In genomic region chr20:44112456-44112855, GRCh38 we compare ENCODE assay signal across 26 cellular contexts.
DNase-seq lines count a peak whose midpoint lies in the region; ATAC-seq, FAIRE-seq and TF ChIP-seq lines count a peak whose summit lies in the region.
"Had no signal": no experiment of that assay in that cellular context is flagged by ENCODE, and none has a peak within 500 bp of the region (broad histone marks: within the 10 kb centered on the region; RNA-seq: fewer than 3 reads in every experiment).

No MANE protein-coding gene starts in this region.

- no peak for TF ChIP-seq POLR2A in esophagus muscularis mucosa (IDR thresholded peaks at IDR 0.05; ENCODE audit: low read depth)
- no peak for TF ChIP-seq POLR2A in sigmoid colon (IDR thresholded peaks at IDR 0.05)

- H3K36me3 ChIP-seq in esophagus muscularis mucosa, result peaks cover 0 to 32% (median 14%) of the 10 kb centered on the region in 4 donors
- H3K36me3 ChIP-seq in sigmoid colon, result peaks cover 0 to 31% (median 12%) of the 10 kb centered on the region in 4 donors
- H3K36me3 ChIP-seq: MG63 had no signal

- ATAC-seq in GM21381 (IDR thresholded peaks at IDR 0.05; ENCODE audit: unreplicated experiment), result no peak

- no peak for FAIRE-seq in D721Med (lab: Jason Lieb, UNC)
- FAIRE-seq: GM19239, H54 had no signal

- POLR2A ChIA-PET in RWPE1 (lab: Yijun Ruan, JAX; ENCODE audit: low non-redundant PET), result no interaction called here

- 73% methylated on average over 5 of the region's 6 CpGs for WGBS in esophagus muscularis mucosa
- 86 to 88% methylated on average over 6 of the region's 6 CpGs for WGBS in sigmoid colon, 2 donors

- TF ChIP-seq EP300 in esophagus muscularis mucosa (IDR thresholded peaks at IDR 0.05), result no peak
- no peak for TF ChIP-seq EP300 in sigmoid colon (IDR thresholded peaks at IDR 0.05)

- CTCF ChIA-PET in RWPE1 (lab: Yijun Ruan, JAX), result interaction anchor here (0.7 to 1.6 kb wide), 6 partner anchors 69 to 437 kb away, joined by 3 to 17 read pairs (median 4); partner anchors contain the start of gene JPH2

- intact Hi-C loops in esophagus muscularis mucosa (cut with DNase I) (loop anchor here (10.0 kb wide), 1 partner anchor 192 kb away; no protein-coding TSS in a partner anchor), sigmoid colon (cut with DNase I) (no loop called here)

- H3K4me1 ChIP-seq in esophagus muscularis mucosa, result peaks cover 28 to 64% (median 62%) of the 10 kb centered on the region in 4 donors
- H3K4me1 ChIP-seq in sigmoid colon, result peaks cover 0 to 65% (median 56%) of the 10 kb centered on the region in 4 donors

- H3K27me3 ChIP-seq in esophagus muscularis mucosa (peaks cover 0 to 15% (median 7%) of the 10 kb centered on the region in 4 donors), sigmoid colon (peaks cover 0 to 15% (median 0%) of the 10 kb centered on the region in 3 donors)
- H3K27me3 ChIP-seq: MG63 had no signal

- no peaks in the 10 kb centered on the region for H3K9me3 ChIP-seq in esophagus muscularis mucosa
- peaks cover 0 to 6% (median 3%) of the 10 kb centered on the region in 4 donors for H3K9me3 ChIP-seq in sigmoid colon
- H3K9me3 ChIP-seq: SK-N-SH had no signal

- TF ChIP-seq CTCF in RWPE1 (conservative IDR thresholded peaks at IDR 0.05; ENCODE audit: low read depth), result no peak
- no peak for TF ChIP-seq CTCF in esophagus muscularis mucosa (IDR thresholded peaks at IDR 0.05)
- TF ChIP-seq CTCF in sigmoid colon (IDR thresholded peaks at IDR 0.05), result no peak
- no peak for TF ChIP-seq CTCF in D721Med (IDR thresholded peaks at IDR 0.05; ENCODE audit: insufficient read depth, missing control alignments)

- DNase-seq in activated CD8-positive, alpha-beta memory T cell treated with anti-CD3 and anti-CD28 coated beads for 24 hours, result peak; percentile 42
- DNase-seq in activated CD8-positive, alpha-beta memory T cell treated with anti-CD3 and anti-CD28 coated beads, Interleukin-2, amount 50 U/mL, for 4 hours, result no peak
- DNase-seq in RWPE1 (ENCODE audit: low spot score) (no peak), esophagus muscularis mucosa (ENCODE audit: extremely low spot score) (no peak), sigmoid colon (no peak), OCI-M1 (lab: John Stamatoyannopoulos, UW) (no peak), D721Med (ENCODE audit: insufficient read length, low spot score) (no peak)
- DNase-seq: Calu3; DMS153; DND-41; KG1; MG63; NCI-H1105 treated with DMSO at 0.1 percent for 48 hours; NCI-H146; NCI-H1930; NCI-H2107; NCI-H446 treated with DMSO at 0.1 percent for 48 hours; NCI-H526; NCI-H82; NK-92 treated with Interleukin-12 subunit alpha and Interleukin-12 subunit beta, amount 100 ng/mL, for 24 hours; SIG-M5; SK-N-SH had no signal

- H3K4me3 ChIP-seq in esophagus muscularis mucosa (no peak overlapping the region), sigmoid colon (no peak overlapping the region)
- H3K4me3 ChIP-seq: MG63 had no signal

- H3K27ac ChIP-seq in RWPE1, result peak overlapping the region; percentile 58
- peak overlapping the region; percentile 71 to 81 (median 75) for H3K27ac ChIP-seq in esophagus muscularis mucosa (replicated peaks in 1 of 4)
- peak overlapping the region; percentile 74 to 82 (median 78) for H3K27ac ChIP-seq in sigmoid colon
- H3K27ac ChIP-seq: 22Rv1 had no signal
